ENCODE assay signal across 8 cellular contexts in genomic region chr14:31950760-31951637, GRCh38.
DNase-seq lines count a peak whose midpoint lies in the region; ATAC-seq and TF ChIP-seq lines count a peak whose summit lies in the region.

No MANE protein-coding gene starts in this region.

- H3K4me3 Mint-ChIP-seq in neural crest cell, result peak overlapping the region; percentile 7
- H3K4me3 Mint-ChIP-seq in activated CD4-positive, alpha-beta T cell treated with anti-CD3 and anti-CD28 coated beads for 36 hours, result no peak overlapping the region

- no peak for TF ChIP-seq CTCF in esophagus muscularis mucosa (IDR thresholded peaks at IDR 0.05)
- peak; percentile 32 for TF ChIP-seq CTCF in neural crest cell (conservative IDR thresholded peaks at IDR 0.05)

- CTCF ChIA-PET in activated CD4-positive, alpha-beta T cell treated with anti-CD3 and anti-CD28 coated beads for 36 hours (lab: Charles Lee), result interaction anchor here (1.1 kb wide), 1 partner anchor 25 kb away, joined by 3 read pairs; no protein-coding TSS in a partner anchor

- peaks cover 14 to 18% (median 15%) of the 10 kb centered on the region in 4 donors for H3K4me1 ChIP-seq in esophagus muscularis mucosa

- no peaks in the 10 kb centered on the region for H3K9me3 Mint-ChIP-seq in neural crest cell
- no peaks in the 10 kb centered on the region for H3K9me3 Mint-ChIP-seq in activated CD4-positive, alpha-beta T cell treated with anti-CD3 and anti-CD28 coated beads for 36 hours (ENCODE audit: low read depth)

- H3K36me3 ChIP-seq in esophagus muscularis mucosa, result no peaks in the 10 kb centered on the region

- peaks cover 30% of the 10 kb centered on the region for H3K4me1 Mint-ChIP-seq in neural crest cell
- H3K4me1 Mint-ChIP-seq in activated CD4-positive, alpha-beta T cell treated with anti-CD3 and anti-CD28 coated beads for 36 hours, result peaks cover 7% of the 10 kb centered on the region

- 33% methylated on average over 13 of the region's 19 CpGs for WGBS in esophagus muscularis mucosa

- no peak for ATAC-seq in activated CD4-positive, alpha-beta T cell treated with anti-CD3 and anti-CD28 coated beads for 36 hours
- ATAC-seq in GM21737 (IDR thresholded peaks at IDR 0.05; ENCODE audit: unreplicated experiment) (no peak), HG03439 (IDR thresholded peaks at IDR 0.05; ENCODE audit: unreplicated experiment) (no peak), GM21367 (IDR thresholded peaks at IDR 0.05; ENCODE audit: unreplicated experiment) (no peak)

- intact Hi-C loops in esophagus muscularis mucosa (cut with DNase I), result no loop called here
- intact Hi-C loops in activated CD4-positive, alpha-beta T cell treated with anti-CD3 and anti-CD28 coated beads for 36 hours (cut with DNase I, micrococcal nuclease), result no loop called here

- no peaks in the 10 kb centered on the region for H3K9me3 ChIP-seq in esophagus muscularis mucosa

- no peaks in the 10 kb centered on the region for H3K36me3 Mint-ChIP-seq in neural crest cell (ENCODE audit: low read depth)
- no peaks in the 10 kb centered on the region for H3K36me3 Mint-ChIP-seq in activated CD4-positive, alpha-beta T cell treated with anti-CD3 and anti-CD28 coated beads for 36 hours (ENCODE audit: low read depth)

- H3K27me3 ChIP-seq in esophagus muscularis mucosa, result no peaks in the 10 kb centered on the region

- TF ChIP-seq EP300 in esophagus muscularis mucosa (IDR thresholded peaks at IDR 0.05), result no peak

- no peak for TF ChIP-seq POLR2A in esophagus muscularis mucosa (IDR thresholded peaks at IDR 0.05; ENCODE audit: low read depth)

- peak overlapping the region in 3 of 4 donors; percentile 28 to 53 (median 52) for H3K27ac ChIP-seq in esophagus muscularis mucosa (replicated peaks in 1 of 4)

- H3K27me3 Mint-ChIP-seq in neural crest cell (ENCODE audit: low read depth), result no peaks in the 10 kb centered on the region
- H3K27me3 Mint-ChIP-seq in activated CD4-positive, alpha-beta T cell treated with anti-CD3 and anti-CD28 coated beads for 36 hours, result peaks cover 5% of the 10 kb centered on the region

- DNase-seq in GM03348 (ENCODE audit: low spot score) (peak; percentile 78), NCI-H69 (lab: John Stamatoyannopoulos, UW) (peak; percentile 94), esophagus muscularis mucosa (ENCODE audit: extremely low spot score) (no peak), neural crest cell (ENCODE audit: low read depth, low spot score) (peak; percentile 20)
- DNase-seq in activated CD4-positive, alpha-beta T cell treated with anti-CD3 and anti-CD28 coated beads for 36 hours, result no peak

- H3K27ac Mint-ChIP-seq in neural crest cell (ENCODE audit: unreplicated experiment), result peak overlapping the region; percentile 64
- H3K27ac Mint-ChIP-seq in activated CD4-positive, alpha-beta T cell treated with anti-CD3 and anti-CD28 coated beads for 36 hours, result no peak overlapping the region

- peak overlapping the region in 2 of 4 donors; percentile 4 to 13 for H3K4me3 ChIP-seq in esophagus muscularis mucosa

- POLR2A ChIA-PET in activated CD4-positive, alpha-beta T cell treated with anti-CD3 and anti-CD28 coated beads for 36 hours (lab: Charles Lee), result no interaction called here

Comparison
In these comparisons a context has a peak if more than half of its experiments do, and no peak if none do; other contexts are left out.
1. DNase-seq: peak in GM03348 (single experiment), NCI-H69 (single experiment) and neural crest cell (single experiment); none in esophagus muscularis mucosa (single experiment) and activated CD4-positive, alpha-beta T cell treated with anti-CD3 and anti-CD28 coated beads for 36 hours (single experiment).